Comparison of ENCODE assay signal across 2 cellular contexts in the genomic region with DNA sequence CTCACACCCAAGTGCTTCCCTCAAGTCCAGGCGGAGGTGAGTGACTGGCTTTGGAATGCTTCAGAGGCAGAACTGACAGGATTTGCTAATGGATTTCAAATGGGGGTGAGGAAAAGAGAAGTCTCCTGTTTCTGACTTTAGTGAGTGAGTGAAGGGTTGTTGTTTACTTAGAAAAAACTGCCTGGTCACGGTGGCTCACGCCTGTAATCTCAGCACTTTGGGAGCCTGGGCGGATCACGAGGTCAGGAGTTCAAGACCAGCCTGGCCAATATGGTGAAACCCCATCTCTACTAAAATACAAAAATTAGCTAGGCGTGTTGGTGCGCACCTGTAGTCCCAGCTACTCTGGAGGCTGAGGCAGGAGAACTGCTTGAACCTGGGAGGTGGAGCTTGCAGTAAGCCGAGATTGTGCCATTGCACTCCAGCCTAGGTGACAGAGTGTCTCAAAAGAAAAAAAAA.
TF ChIP-seq lines count a peak whose summit lies in the region.
"Not testable (repeated sequence)": the region's sequence is repeated elsewhere in the genome, so short reads cannot be mapped to it uniquely, and the experiment has no call there.

No MANE protein-coding gene starts in this region.

TF ChIP-seq in HEK293, 187 proteins besides CTCF, POLR2A, EP300 and RAD21:
- 0 out of 2 replicates have a peak, but pooled peaks have one; percentile 23 for TF ChIP-seq ZBTB17 (tag by site-specific recombination; IDR thresholded peaks at IDR 0.05)

TF ChIP-seq in K562, 482 proteins besides CTCF, POLR2A, EP300 and RAD21:
- TF ChIP-seq FOXK2 (conservative IDR thresholded peaks at IDR 0.05 in 1 of 2, IDR thresholded peaks at IDR 0.05 in 1 of 2; ENCODE audit: low read depth in 2 of 2) (peak in 1 of 2 experiments; percentile 34; a peak in 1 of 4 replicates), CEBPB (tag; IDR thresholded peaks at IDR 0.05) (peak; percentile 51; the same call in 1 of the 2 replicates), KDM1A (IDR thresholded peaks at IDR 0.05) (peak; percentile 88 to 89), CTBP1 (IDR thresholded peaks at IDR 0.05; ENCODE audit: borderline replicate concordance) (peak; percentile 70), HDAC2 (IDR thresholded peaks at IDR 0.05) (peak; percentile 72; the same call in 1 of the 2 replicates), NBN (IDR thresholded peaks at IDR 0.05; ENCODE audit: low read depth) (0 out of 2 replicates have a peak, but pooled peaks have one; percentile 36), FOXA3 (CRISPR knock-in tag; conservative IDR thresholded peaks at IDR 0.05 in 1 of 2, IDR thresholded peaks at IDR 0.05 in 1 of 2) (peak; percentile 80 to 90), MAFF (IDR thresholded peaks at IDR 0.05; ENCODE audit: low read length) (peak; percentile 45; the same call in 1 of the 2 replicates), C11orf30 (IDR thresholded peaks at IDR 0.05; ENCODE audit: low read depth) (peak; percentile 82), ATF7 (IDR thresholded peaks at IDR 0.05) (0 out of 2 replicates have a peak, but pooled peaks have one; percentile 17), POLR2H (tag; IDR thresholded peaks at IDR 0.05; ENCODE audit: low read depth) (peak; percentile 97), CXXC5 (CRISPR knock-in tag; IDR thresholded peaks at IDR 0.05) (peak; percentile 29; the same call in 1 of the 2 replicates), POLR3A (IDR thresholded peaks at IDR 0.05; ENCODE audit: borderline replicate concordance, extremely low read depth, insufficient read depth, insufficient read length) (peak; percentile 72), TOE1 (IDR thresholded peaks at IDR 0.05; ENCODE audit: borderline replicate concordance) (0 out of 2 replicates have a peak, but pooled peaks have one; percentile 71), NFE2 (IDR thresholded peaks at IDR 0.05; ENCODE audit: low read depth) (peak; percentile 93), ATF1 (tag; IDR thresholded peaks at IDR 0.05) (0 out of 2 replicates have a peak, but pooled peaks have one; percentile 18), NFE2L1 (tag; IDR thresholded peaks at IDR 0.05; ENCODE audit: borderline replicate concordance, low read depth) (peak; percentile 50; the same call in 1 of the 2 replicates), MAFG (tag; conservative IDR thresholded peaks at IDR 0.05) (peak; percentile 86), NR2C2 (tag; IDR thresholded peaks at IDR 0.05) (peak; percentile 56; the same call in 1 of the 2 replicates), MAFK (IDR thresholded peaks at IDR 0.05; ENCODE audit: low read length) (peak; percentile 48; the same call in 1 of the 2 replicates), MEIS2 (IDR thresholded peaks at IDR 0.05; ENCODE audit: partially characterized antibody) (peak; percentile 26), ZNF316 (IDR thresholded peaks at IDR 0.05) (peak; percentile 89), ZEB2 (IDR thresholded peaks at IDR 0.05) (0 out of 2 replicates have a peak, but pooled peaks have one; percentile 30), TBP (optimal IDR thresholded peaks at IDR 0.05; ENCODE audit: low read depth, low read length) (peak; percentile 78), ADNP (tag; IDR thresholded peaks at IDR 0.05) (peak; percentile 70; the same call in 1 of the 2 replicates), NRF1 (conservative IDR thresholded peaks at IDR 0.05 in 1 of 2, IDR thresholded peaks at IDR 0.05 in 1 of 2) (peak; percentile 41 to 54; a peak in 2 of 4 replicates), RCOR1 (IDR thresholded peaks at IDR 0.05; ENCODE audit: borderline replicate concordance in 1 of 2, low read depth in 2 of 2, low read length in 2 of 2) (peak in 1 of 2 experiments; percentile 84; a peak in 2 of 4 replicates), KDM5B (IDR thresholded peaks at IDR 0.05; ENCODE audit: insufficient replicate concordance, low read depth, low read length) (peak; percentile 89), DPF2 (IDR thresholded peaks at IDR 0.05) (peak; percentile 43; the same call in 1 of the 2 replicates)
- TF ChIP-seq, protein P1, sequence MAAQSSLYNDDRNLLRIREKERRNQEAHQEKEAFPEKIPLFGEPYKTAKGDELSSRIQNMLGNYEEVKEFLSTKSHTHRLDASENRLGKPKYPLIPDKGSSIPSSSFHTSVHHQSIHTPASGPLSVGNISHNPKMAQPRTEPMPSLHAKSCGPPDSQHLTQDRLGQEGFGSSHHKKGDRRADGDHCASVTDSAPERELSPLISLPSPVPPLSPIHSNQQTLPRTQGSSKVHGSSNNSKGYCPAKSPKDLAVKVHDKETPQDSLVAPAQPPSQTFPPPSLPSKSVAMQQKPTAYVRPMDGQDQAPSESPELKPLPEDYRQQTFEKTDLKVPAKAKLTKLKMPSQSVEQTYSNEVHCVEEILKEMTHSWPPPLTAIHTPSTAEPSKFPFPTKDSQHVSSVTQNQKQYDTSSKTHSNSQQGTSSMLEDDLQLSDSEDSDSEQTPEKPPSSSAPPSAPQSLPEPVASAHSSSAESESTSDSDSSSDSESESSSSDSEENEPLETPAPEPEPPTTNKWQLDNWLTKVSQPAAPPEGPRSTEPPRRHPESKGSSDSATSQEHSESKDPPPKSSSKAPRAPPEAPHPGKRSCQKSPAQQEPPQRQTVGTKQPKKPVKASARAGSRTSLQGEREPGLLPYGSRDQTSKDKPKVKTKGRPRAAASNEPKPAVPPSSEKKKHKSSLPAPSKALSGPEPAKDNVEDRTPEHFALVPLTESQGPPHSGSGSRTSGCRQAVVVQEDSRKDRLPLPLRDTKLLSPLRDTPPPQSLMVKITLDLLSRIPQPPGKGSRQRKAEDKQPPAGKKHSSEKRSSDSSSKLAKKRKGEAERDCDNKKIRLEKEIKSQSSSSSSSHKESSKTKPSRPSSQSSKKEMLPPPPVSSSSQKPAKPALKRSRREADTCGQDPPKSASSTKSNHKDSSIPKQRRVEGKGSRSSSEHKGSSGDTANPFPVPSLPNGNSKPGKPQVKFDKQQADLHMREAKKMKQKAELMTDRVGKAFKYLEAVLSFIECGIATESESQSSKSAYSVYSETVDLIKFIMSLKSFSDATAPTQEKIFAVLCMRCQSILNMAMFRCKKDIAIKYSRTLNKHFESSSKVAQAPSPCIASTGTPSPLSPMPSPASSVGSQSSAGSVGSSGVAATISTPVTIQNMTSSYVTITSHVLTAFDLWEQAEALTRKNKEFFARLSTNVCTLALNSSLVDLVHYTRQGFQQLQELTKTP (IDR thresholded peaks at IDR 0.05; ENCODE audit: low read depth in 1 of 2, partially characterized antibody in 2 of 2) = peak in 1 of 2 experiments; percentile 23
- TF ChIP-seq, protein P2, sequence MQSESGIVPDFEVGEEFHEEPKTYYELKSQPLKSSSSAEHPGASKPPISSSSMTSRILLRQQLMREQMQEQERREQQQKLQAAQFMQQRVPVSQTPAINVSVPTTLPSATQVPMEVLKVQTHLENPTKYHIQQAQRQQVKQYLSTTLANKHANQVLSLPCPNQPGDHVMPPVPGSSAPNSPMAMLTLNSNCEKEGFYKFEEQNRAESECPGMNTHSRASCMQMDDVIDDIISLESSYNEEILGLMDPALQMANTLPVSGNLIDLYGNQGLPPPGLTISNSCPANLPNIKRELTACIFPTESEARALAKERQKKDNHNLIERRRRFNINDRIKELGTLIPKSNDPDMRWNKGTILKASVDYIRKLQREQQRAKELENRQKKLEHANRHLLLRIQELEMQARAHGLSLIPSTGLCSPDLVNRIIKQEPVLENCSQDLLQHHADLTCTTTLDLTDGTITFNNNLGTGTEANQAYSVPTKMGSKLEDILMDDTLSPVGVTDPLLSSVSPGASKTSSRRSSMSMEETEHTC (IDR thresholded peaks at IDR 0.05) = 0 out of 2 replicates have a peak, but pooled peaks have one; percentile 14
- TF ChIP-seq TOE1 (CRISPR knock-in tag; IDR thresholded peaks at IDR 0.05; ENCODE audit: borderline replicate concordance, low read depth); ATF1 (CRISPR knock-in tag; IDR thresholded peaks at IDR 0.05); NR2C2 (CRISPR knock-in tag; IDR thresholded peaks at IDR 0.05): not testable (repeated sequence)
- TF ChIP-seq, protein P3, sequence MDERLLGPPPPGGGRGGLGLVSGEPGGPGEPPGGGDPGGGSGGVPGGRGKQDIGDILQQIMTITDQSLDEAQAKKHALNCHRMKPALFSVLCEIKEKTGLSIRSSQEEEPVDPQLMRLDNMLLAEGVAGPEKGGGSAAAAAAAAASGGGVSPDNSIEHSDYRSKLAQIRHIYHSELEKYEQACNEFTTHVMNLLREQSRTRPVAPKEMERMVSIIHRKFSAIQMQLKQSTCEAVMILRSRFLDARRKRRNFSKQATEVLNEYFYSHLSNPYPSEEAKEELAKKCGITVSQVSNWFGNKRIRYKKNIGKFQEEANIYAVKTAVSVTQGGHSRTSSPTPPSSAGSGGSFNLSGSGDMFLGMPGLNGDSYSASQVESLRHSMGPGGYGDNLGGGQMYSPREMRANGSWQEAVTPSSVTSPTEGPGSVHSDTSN (CRISPR knock-in tag; IDR thresholded peaks at IDR 0.05; ENCODE audit: low read depth) = not testable (repeated sequence)
- TF ChIP-seq, protein P3 (tag; conservative IDR thresholded peaks at IDR 0.05; ENCODE audit: low read depth) = 0 out of 2 replicates have a peak, but pooled peaks have one; percentile 17
- TF ChIP-seq, protein P4, sequence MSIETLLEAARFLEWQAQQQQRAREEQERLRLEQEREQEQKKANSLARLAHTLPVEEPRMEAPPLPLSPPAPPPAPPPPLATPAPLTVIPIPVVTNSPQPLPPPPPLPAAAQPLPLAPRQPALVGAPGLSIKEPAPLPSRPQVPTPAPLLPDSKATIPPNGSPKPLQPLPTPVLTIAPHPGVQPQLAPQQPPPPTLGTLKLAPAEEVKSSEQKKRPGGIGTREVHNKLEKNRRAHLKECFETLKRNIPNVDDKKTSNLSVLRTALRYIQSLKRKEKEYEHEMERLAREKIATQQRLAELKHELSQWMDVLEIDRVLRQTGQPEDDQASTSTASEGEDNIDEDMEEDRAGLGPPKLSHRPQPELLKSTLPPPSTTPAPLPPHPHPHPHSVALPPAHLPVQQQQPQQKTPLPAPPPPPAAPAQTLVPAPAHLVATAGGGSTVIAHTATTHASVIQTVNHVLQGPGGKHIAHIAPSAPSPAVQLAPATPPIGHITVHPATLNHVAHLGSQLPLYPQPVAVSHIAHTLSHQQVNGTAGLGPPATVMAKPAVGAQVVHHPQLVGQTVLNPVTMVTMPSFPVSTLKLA (conservative IDR thresholded peaks at IDR 0.05) = 0 out of 4 replicates have a peak, but pooled peaks of 1 of the 2 experiments have one; percentile 35
- TF ChIP-seq, protein P5, sequence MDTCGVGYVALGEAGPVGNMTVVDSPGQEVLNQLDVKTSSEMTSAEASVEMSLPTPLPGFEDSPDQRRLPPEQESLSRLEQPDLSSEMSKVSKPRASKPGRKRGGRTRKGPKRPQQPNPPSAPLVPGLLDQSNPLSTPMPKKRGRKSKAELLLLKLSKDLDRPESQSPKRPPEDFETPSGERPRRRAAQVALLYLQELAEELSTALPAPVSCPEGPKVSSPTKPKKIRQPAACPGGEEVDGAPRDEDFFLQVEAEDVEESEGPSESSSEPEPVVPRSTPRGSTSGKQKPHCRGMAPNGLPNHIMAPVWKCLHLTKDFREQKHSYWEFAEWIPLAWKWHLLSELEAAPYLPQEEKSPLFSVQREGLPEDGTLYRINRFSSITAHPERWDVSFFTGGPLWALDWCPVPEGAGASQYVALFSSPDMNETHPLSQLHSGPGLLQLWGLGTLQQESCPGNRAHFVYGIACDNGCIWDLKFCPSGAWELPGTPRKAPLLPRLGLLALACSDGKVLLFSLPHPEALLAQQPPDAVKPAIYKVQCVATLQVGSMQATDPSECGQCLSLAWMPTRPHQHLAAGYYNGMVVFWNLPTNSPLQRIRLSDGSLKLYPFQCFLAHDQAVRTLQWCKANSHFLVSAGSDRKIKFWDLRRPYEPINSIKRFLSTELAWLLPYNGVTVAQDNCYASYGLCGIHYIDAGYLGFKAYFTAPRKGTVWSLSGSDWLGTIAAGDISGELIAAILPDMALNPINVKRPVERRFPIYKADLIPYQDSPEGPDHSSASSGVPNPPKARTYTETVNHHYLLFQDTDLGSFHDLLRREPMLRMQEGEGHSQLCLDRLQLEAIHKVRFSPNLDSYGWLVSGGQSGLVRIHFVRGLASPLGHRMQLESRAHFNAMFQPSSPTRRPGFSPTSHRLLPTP (IDR thresholded peaks at IDR 0.05; ENCODE audit: borderline replicate concordance, extremely low read depth, insufficient read length) = peak; percentile 53
- TF ChIP-seq, protein P6, sequence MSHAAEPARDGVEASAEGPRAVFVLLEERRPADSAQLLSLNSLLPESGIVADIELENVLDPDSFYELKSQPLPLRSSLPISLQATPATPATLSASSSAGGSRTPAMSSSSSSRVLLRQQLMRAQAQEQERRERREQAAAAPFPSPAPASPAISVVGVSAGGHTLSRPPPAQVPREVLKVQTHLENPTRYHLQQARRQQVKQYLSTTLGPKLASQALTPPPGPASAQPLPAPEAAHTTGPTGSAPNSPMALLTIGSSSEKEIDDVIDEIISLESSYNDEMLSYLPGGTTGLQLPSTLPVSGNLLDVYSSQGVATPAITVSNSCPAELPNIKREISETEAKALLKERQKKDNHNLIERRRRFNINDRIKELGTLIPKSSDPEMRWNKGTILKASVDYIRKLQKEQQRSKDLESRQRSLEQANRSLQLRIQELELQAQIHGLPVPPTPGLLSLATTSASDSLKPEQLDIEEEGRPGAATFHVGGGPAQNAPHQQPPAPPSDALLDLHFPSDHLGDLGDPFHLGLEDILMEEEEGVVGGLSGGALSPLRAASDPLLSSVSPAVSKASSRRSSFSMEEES (CRISPR knock-in tag; IDR thresholded peaks at IDR 0.05) = peak; percentile 45; the same call in 1 of the 2 replicates
- TF ChIP-seq, protein P7, sequence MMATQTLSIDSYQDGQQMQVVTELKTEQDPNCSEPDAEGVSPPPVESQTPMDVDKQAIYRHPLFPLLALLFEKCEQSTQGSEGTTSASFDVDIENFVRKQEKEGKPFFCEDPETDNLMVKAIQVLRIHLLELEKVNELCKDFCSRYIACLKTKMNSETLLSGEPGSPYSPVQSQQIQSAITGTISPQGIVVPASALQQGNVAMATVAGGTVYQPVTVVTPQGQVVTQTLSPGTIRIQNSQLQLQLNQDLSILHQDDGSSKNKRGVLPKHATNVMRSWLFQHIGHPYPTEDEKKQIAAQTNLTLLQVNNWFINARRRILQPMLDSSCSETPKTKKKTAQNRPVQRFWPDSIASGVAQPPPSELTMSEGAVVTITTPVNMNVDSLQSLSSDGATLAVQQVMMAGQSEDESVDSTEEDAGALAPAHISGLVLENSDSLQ (IDR thresholded peaks at IDR 0.05) = peak; percentile 37; the same call in 1 of the 2 replicates
